ENCODE assay signal across 10 cellular contexts in genomic region chr16:11202260-11203091, GRCh38. TPM values are rescaled to one million over a fixed set of nuclear protein-coding genes. Genes with fewer than 3 reads are reported as not detected.
DNase-seq lines count a peak whose midpoint lies in the region; ATAC-seq, FAIRE-seq and TF ChIP-seq lines count a peak whose summit lies in the region.
"Had no signal": no experiment of that assay in that cellular context is flagged by ENCODE, and none has a peak within 500 bp of the region (broad histone marks: within the 10 kb centered on the region; RNA-seq: fewer than 3 reads in every experiment).

No MANE protein-coding gene starts in this region.

- POLR2A ChIA-PET in PC-3 (lab: Charles Lee; ENCODE audit: unreplicated experiment), result interaction anchor here (0.6 kb wide), 1 partner anchor 68 kb away, joined by 3 read pairs; no protein-coding TSS in a partner anchor
- POLR2A ChIA-PET in activated CD4-positive, alpha-beta memory T cell treated with anti-CD3 and anti-CD28 coated beads for 36 hours (lab: Charles Lee), result interaction anchor here (1.5 kb wide), 1 partner anchor 11 kb away, joined by 5 read pairs; no protein-coding TSS in a partner anchor

- no TSS peak for BruUV-seq in PC-3 (replicated peaks; lab: Mats Ljungman, UMichigan)

- DNase-seq in COLO668 (lab: John Stamatoyannopoulos, UW; ENCODE audit: unreplicated experiment) (peak; percentile 55), GM20000 (ENCODE audit: low spot score) (peak; percentile 59), PC-3 (no peak), hepatic stellate cell (ENCODE audit: low spot score) (peak; percentile 55), sigmoid colon (no peak), dedifferentiated amniotic fluid mesenchymal stem cell (ENCODE audit: extremely low spot score) (no peak), D721Med (ENCODE audit: insufficient read length, low spot score) (no peak)
- no peak for DNase-seq in activated CD4-positive, alpha-beta memory T cell treated with anti-CD3 and anti-CD28 coated beads for 36 hours
- DNase-seq: activated naive CD4-positive, alpha-beta T cell treated with anti-CD3 and anti-CD28 coated beads, Interleukin-2, amount 50 U/mL, for 16 hours had no signal

- peak; percentile 6; the same call in 1 of the 2 replicates for ATAC-seq in PC-3

- peak overlapping the region; percentile 91 for H3K9ac ChIP-seq in PC-3 (ENCODE audit: low read length)

- peaks cover 36% of the 10 kb centered on the region for H3K4me1 Mint-ChIP-seq in activated CD4-positive, alpha-beta memory T cell treated with anti-CD3 and anti-CD28 coated beads for 36 hours (ENCODE audit: low read depth)

- H3K9me3 ChIP-seq in PC-3 (ENCODE audit: low read length) (no peaks in the 10 kb centered on the region), sigmoid colon (no peaks in the 10 kb centered on the region)

- H3K36me3 Mint-ChIP-seq in activated CD4-positive, alpha-beta memory T cell treated with anti-CD3 and anti-CD28 coated beads for 36 hours, result peaks cover 3% of the 10 kb centered on the region

- H3K36me3 ChIP-seq in PC-3 (ENCODE audit: low read depth, low read length) (no peaks in the 10 kb centered on the region), sigmoid colon (no peaks in the 10 kb centered on the region)

- intact Hi-C loops in PC-3 (cut with micrococcal nuclease) (no loop called here), sigmoid colon (cut with DNase I) (no loop called here)
- intact Hi-C loops in activated CD4-positive, alpha-beta memory T cell treated with anti-CD3 and anti-CD28 coated beads for 36 hours (cut with micrococcal nuclease), result no loop called here

- peak overlapping the region; percentile 81 for H3K4me2 ChIP-seq in PC-3 (ENCODE audit: low read length)

- no peaks in the 10 kb centered on the region for H3K27me3 Mint-ChIP-seq in activated CD4-positive, alpha-beta memory T cell treated with anti-CD3 and anti-CD28 coated beads for 36 hours

- H3K4me3 ChIP-seq in PC-3 (ENCODE audit: low read length), result peak overlapping the region; percentile 48
- no peak overlapping the region for H3K4me3 ChIP-seq in sigmoid colon
- H3K4me3 ChIP-seq: skin epidermis had no signal

- no peak for TF ChIP-seq POLR2A in sigmoid colon (IDR thresholded peaks at IDR 0.05)

- H3K79me2 ChIP-seq in PC-3 (ENCODE audit: low read length), result no peaks in the 10 kb centered on the region

- H3K27me3 ChIP-seq in PC-3 (ENCODE audit: low read length), result no peaks in the 10 kb centered on the region
- H3K27me3 ChIP-seq in sigmoid colon, result no peaks in the 10 kb centered on the region

- H3K9me2 ChIP-seq in PC-3 (replicated peaks; ENCODE audit: low read length), result no peaks in the 10 kb centered on the region

- H3K4me1 ChIP-seq in PC-3 (ENCODE audit: insufficient read depth, low read length), result peaks cover 35% of the 10 kb centered on the region
- H3K4me1 ChIP-seq in sigmoid colon, result no peaks in the 10 kb centered on the region

- H3K27ac ChIP-seq in PC-3 (ENCODE audit: low read length) (peak overlapping the region; percentile 100), sigmoid colon (no peak overlapping the region)

- no peak for TF ChIP-seq EP300 in sigmoid colon (IDR thresholded peaks at IDR 0.05)

- no peak for FAIRE-seq in D721Med (lab: Jason Lieb, UNC)

- no peaks in the 10 kb centered on the region for H3F3A ChIP-seq in PC-3 (ENCODE audit: low read length, unreplicated experiment)

- H3K4me3 Mint-ChIP-seq in activated CD4-positive, alpha-beta memory T cell treated with anti-CD3 and anti-CD28 coated beads for 36 hours, result no peak overlapping the region

- H3K9me3 Mint-ChIP-seq in activated CD4-positive, alpha-beta memory T cell treated with anti-CD3 and anti-CD28 coated beads for 36 hours, result peaks cover 3% of the 10 kb centered on the region

- H2AFZ ChIP-seq in PC-3 (ENCODE audit: low read length), result peak overlapping the region; percentile 19; the same call in 1 of the 2 replicates

- 60 to 67% methylated on average over 13 of the region's 13 CpGs for WGBS in sigmoid colon, 2 donors

- no peaks in the 10 kb centered on the region for H4K20me1 ChIP-seq in PC-3 (ENCODE audit: low read length)

- no peak overlapping the region for H3K27ac Mint-ChIP-seq in activated CD4-positive, alpha-beta memory T cell treated with anti-CD3 and anti-CD28 coated beads for 36 hours

- CTCF ChIA-PET in PC-3 (lab: Charles Lee), result no interaction called here
- CTCF ChIA-PET in activated CD4-positive, alpha-beta memory T cell treated with anti-CD3 and anti-CD28 coated beads for 36 hours (lab: Charles Lee), result no interaction called here

- TF ChIP-seq CTCF in GM20000 (IDR thresholded peaks at IDR 0.05; ENCODE audit: extremely low read depth, missing control alignments) (no peak), PC-3 (conservative IDR thresholded peaks at IDR 0.05; ENCODE audit: low read depth, low read length) (no peak), sigmoid colon (IDR thresholded peaks at IDR 0.05) (no peak), D721Med (IDR thresholded peaks at IDR 0.05; ENCODE audit: insufficient read depth, missing control alignments) (no peak)

RNA-seq across cellular contexts. Expression of gene SOCS1, which starts 53.5 kb away (rescaled TPM):
- total RNA-seq in PC-3 (2014; rRNA removed) (12.5 and 15.5 TPM in 2 replicates), sigmoid colon (1 to 10 TPM in 3 of 4 donors, under 1 TPM in 1; 0.66 to 8.8 (median 3.4) TPM)
- 10 to 100 TPM in 1 of 3 donors, 1 to 10 TPM in 1, not detected in 1; 3.9 to 26.4 TPM for polyA plus RNA-seq in sigmoid colon
- total RNA-seq in activated CD4-positive, alpha-beta memory T cell treated with anti-CD3 and anti-CD28 coated beads for 36 hours, result 100 to 1,000 TPM; 146 to 152 TPM

Comparison
In these comparisons a context has a peak if more than half of its experiments do, and no peak if none do; other contexts are left out.
1. DNase-seq: peak in COLO668 (single experiment), GM20000 (single experiment) and hepatic stellate cell (single experiment); none in PC-3 (single experiment), sigmoid colon (single experiment), dedifferentiated amniotic fluid mesenchymal stem cell (single experiment), activated CD4-positive, alpha-beta memory T cell treated with anti-CD3 and anti-CD28 coated beads for 36 hours (single experiment) and D721Med (single experiment).